Comparison of ENCODE assay signal across 9 cellular contexts in the genomic region with DNA sequence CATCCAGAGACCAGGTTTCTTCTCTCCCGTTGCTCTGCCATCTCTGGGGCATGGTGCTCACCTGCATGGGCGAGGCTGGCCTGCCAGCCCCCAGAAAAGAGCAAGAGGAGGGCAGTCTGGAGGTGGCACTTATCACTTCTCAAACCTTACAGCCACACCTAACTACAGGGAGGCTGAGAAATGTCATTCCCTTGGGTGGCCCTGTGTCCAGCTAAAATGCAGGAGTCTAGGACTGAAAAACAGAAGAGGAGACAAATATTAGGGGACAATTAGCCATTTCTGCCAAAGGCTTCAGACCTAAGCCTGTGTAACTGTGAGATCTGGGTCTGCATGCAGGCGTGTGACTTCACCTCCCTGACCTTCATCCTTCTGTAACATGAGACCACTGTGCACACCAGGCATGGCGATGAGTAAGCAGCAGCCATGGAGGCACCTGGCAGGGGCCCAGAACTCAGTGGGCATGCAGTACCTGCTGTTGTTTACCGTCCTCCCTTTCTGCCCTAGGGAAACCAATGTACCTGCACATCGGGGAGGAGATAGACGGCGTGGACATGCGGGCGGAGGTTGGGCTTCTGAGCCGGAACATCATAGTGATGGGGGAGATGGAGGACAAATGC.
DNase-seq lines count a peak whose midpoint lies in the region; ATAC-seq, FAIRE-seq and TF ChIP-seq lines count a peak whose summit lies in the region.
"Had no signal": no experiment of that assay in that cellular context is flagged by ENCODE, and none has a peak within 500 bp of the region (broad histone marks: within the 10 kb centered on the region; RNA-seq: fewer than 3 reads in every experiment).

No MANE protein-coding gene starts in this region.

- H3K27me3 Mint-ChIP-seq in glutamatergic neuron (ENCODE audit: unreplicated experiment): peaks cover 14% of the 10 kb centered on the region

- H3K27ac ChIP-seq in IMR-90 (ENCODE audit: insufficient read depth, low read length) (no peak overlapping the region), stomach (no peak overlapping the region)

- H3K23ac ChIP-seq in IMR-90 (ENCODE audit: low read depth, low read length): no peak overlapping the region

- H3K9me1 ChIP-seq in IMR-90 (ENCODE audit: insufficient read depth, low read length): peaks cover 21% of the 10 kb centered on the region; the same call in 1 of the 2 replicates

- peak overlapping the region; percentile 45; the same call in 1 of the 2 replicates for H3K14ac ChIP-seq in IMR-90 (replicated peaks; ENCODE audit: low read depth, low read length)

- H4K91ac ChIP-seq in IMR-90 (ENCODE audit: insufficient read depth, low read depth, low read length): no peak overlapping the region

- no peak for TF ChIP-seq POLR2A in IMR-90 (IDR thresholded peaks at IDR 0.05; ENCODE audit: low read depth, low read length)
- TF ChIP-seq POLR2A in stomach (IDR thresholded peaks at IDR 0.05): no peak

- peaks cover 37% of the 10 kb centered on the region for H4K20me1 ChIP-seq in IMR-90 (ENCODE audit: insufficient read depth, low read length)

- peaks cover 1% of the 10 kb centered on the region for H3K9me3 Mint-ChIP-seq in glutamatergic neuron (ENCODE audit: unreplicated experiment)

- H3K56ac ChIP-seq in IMR-90 (ENCODE audit: extremely low read depth, insufficient read depth, low read length): no peak overlapping the region

- H3K27me3 ChIP-seq in IMR-90 (ENCODE audit: control insufficient read depth, insufficient read depth, low read length) (no peaks in the 10 kb centered on the region), stomach (no peaks in the 10 kb centered on the region)

- H2BK120ac ChIP-seq in IMR-90 (ENCODE audit: low read depth, low read length): no peak overlapping the region

- H2AFZ ChIP-seq in IMR-90 (replicated peaks; ENCODE audit: low read length, poor library complexity): peak overlapping the region; percentile 28

- H2AK9ac ChIP-seq in IMR-90 (replicated peaks; ENCODE audit: low read depth, low read length, poor library complexity): no peak overlapping the region

- no TSS peak for BruUV-seq in IMR-90 (replicated peaks; lab: Mats Ljungman, UMichigan)

- H2BK15ac ChIP-seq in IMR-90 (ENCODE audit: low read depth, low read length): no peak overlapping the region

- H4K8ac ChIP-seq in IMR-90 (ENCODE audit: low read depth in 2 of 2, low read length in 2 of 2): no peak overlapping the region

- 83% methylated on average over 1 of the region's 11 CpGs; no CpG with 5 or more reads in 1 of the 2 experiments for WGBS in IMR-90 (ENCODE audit: extremely low coverage in 2 of 2, insufficient read length in 1 of 2), 2 experiments
- WGBS in stomach, 5 donors: 82 to 86% (median 83%) methylated on average over 11 of the region's 11 CpGs

- no peak overlapping the region for H3K9ac ChIP-seq in IMR-90 (ENCODE audit: low read depth, low read length)

- ATAC-seq in IMR-90 (ENCODE audit: low read depth): peak; percentile 8
- no peak for ATAC-seq in HG03460 (IDR thresholded peaks at IDR 0.05; ENCODE audit: unreplicated experiment)

- H3K36me3 Mint-ChIP-seq in glutamatergic neuron (ENCODE audit: unreplicated experiment): peaks cover 8% of the 10 kb centered on the region

- H3K79me1 ChIP-seq in IMR-90 (ENCODE audit: low read depth in 1 of 2, low read length in 2 of 2): peaks cover 0 to 7% of the 10 kb centered on the region in 2 experiments; a peak in 1 of 4 replicates

- no peak for TF ChIP-seq EP300 in stomach (IDR thresholded peaks at IDR 0.05)

- H3K9me3 ChIP-seq in IMR-90 (ENCODE audit: control insufficient read depth, insufficient read depth, low read length) (no peaks in the 10 kb centered on the region), stomach (peaks cover 0 to 10% (median 5%) of the 10 kb centered on the region in 4 donors)

- intact Hi-C loops in IMR-90 (cut with micrococcal nuclease): no loop called here
- intact Hi-C loops in stomach (cut with DNase I; ENCODE audit: low total_unique reads): no loop called here

- H3K4me1 Mint-ChIP-seq in glutamatergic neuron (ENCODE audit: low read depth, unreplicated experiment): no peaks in the 10 kb centered on the region

- TF ChIP-seq RAD21 in IMR-90 (IDR thresholded peaks at IDR 0.05; ENCODE audit: low read length): no peak

- dilution Hi-C loops in IMR-90 (cut with HindIII; ENCODE audit: low sequenced_read_pairs, unreplicated experiment): no loop called here

- POLR2A ChIA-PET in IMR-90 (lab: Charles Lee; ENCODE audit: unreplicated experiment): no interaction called here

- CTCF ChIA-PET in IMR-90 (lab: Yijun Ruan, JAX): interaction anchor here (0.6 kb wide), 1 partner anchor 57 kb away, joined by 6 read pairs; no protein-coding TSS in a partner anchor

- H3K36me3 ChIP-seq in IMR-90 (ENCODE audit: control insufficient read depth, insufficient read depth, low read length) (peaks cover 79% of the 10 kb centered on the region), stomach (peaks cover 0 to 62% (median 25%) of the 10 kb centered on the region in 4 donors)

- no peak overlapping the region for H3K4ac ChIP-seq in IMR-90 (ENCODE audit: low read depth, low read length)

- no peak overlapping the region for H4K5ac ChIP-seq in IMR-90 (ENCODE audit: low read depth, low read length)

- TF ChIP-seq CTCF in AG10803 (conservative IDR thresholded peaks at IDR 0.05; ENCODE audit: low read length): no peak
- TF ChIP-seq CTCF in IMR-90 (conservative IDR thresholded peaks at IDR 0.05; ENCODE audit: low read depth, low read length): no peak
- no peak for TF ChIP-seq CTCF in choroid plexus epithelial cell (conservative IDR thresholded peaks at IDR 0.05; ENCODE audit: low read depth, low read length)
- TF ChIP-seq CTCF in D721Med (IDR thresholded peaks at IDR 0.05; ENCODE audit: insufficient read depth, missing control alignments): no peak
- TF ChIP-seq CTCF in glutamatergic neuron (IDR thresholded peaks at IDR 0.05; ENCODE audit: partially characterized antibody, unreplicated experiment): no peak
- TF ChIP-seq CTCF in stomach (IDR thresholded peaks at IDR 0.05): no peak

- H3K4me3 ChIP-seq in AG10803 (ENCODE audit: low read length) (no peak overlapping the region), IMR-90 (ENCODE audit: insufficient read depth, low read depth, low read length) (no peak overlapping the region), choroid plexus epithelial cell (ENCODE audit: low read depth, low read length) (no peak overlapping the region), stomach (no peak overlapping the region)

- H2BK5ac ChIP-seq in IMR-90 (ENCODE audit: low read depth, low read length, poor library complexity, severe bottlenecking): no peak overlapping the region

- DNase-seq in AG10803 (ENCODE audit: low read depth) (peak; percentile 43), IMR-90 (peak; percentile 67), NCI-H345 treated with DMSO at 0.1 percent for 48 hours (lab: John Stamatoyannopoulos, UW; ENCODE audit: unreplicated experiment) (peak; percentile 74), choroid plexus epithelial cell (ENCODE audit: low read depth) (peak; percentile 65), D721Med (ENCODE audit: insufficient read length, low spot score) (no peak), glutamatergic neuron (no peak), stomach (no peak)
- DNase-seq: activated T-cell treated with anti-CD3 and anti-CD28 coated beads, Interleukin-2, amount 50 U/mL, for 1 hour had no signal

- FAIRE-seq in D721Med (lab: Jason Lieb, UNC): no peak

- no peak overlapping the region for H2AK5ac ChIP-seq in IMR-90 (ENCODE audit: low read depth, low read length)

- H3K27ac Mint-ChIP-seq in glutamatergic neuron (ENCODE audit: unreplicated experiment): no peak overlapping the region

- H3K4me1 ChIP-seq in IMR-90 (ENCODE audit: control insufficient read depth, insufficient read depth, low read length) (peaks cover 8% of the 10 kb centered on the region; the same call in 1 of the 2 replicates), stomach (no peaks in the 10 kb centered on the region)

- no peak overlapping the region for H2BK20ac ChIP-seq in IMR-90 (ENCODE audit: low read depth, low read length)

- in situ Hi-C loops in IMR-90 (cut with MboI; ENCODE audit: low sequenced_read_pairs): no loop called here

- H3K4me3 Mint-ChIP-seq in glutamatergic neuron (ENCODE audit: unreplicated experiment): no peak overlapping the region

- H3K4me2 ChIP-seq in IMR-90 (ENCODE audit: low read depth, low read length): no peak overlapping the region

- no peak overlapping the region for H3K18ac ChIP-seq in IMR-90 (ENCODE audit: low read depth, low read length)

TF ChIP-seq in IMR-90, 13 proteins besides CTCF, POLR2A, EP300 and RAD21:
- no peak for TF ChIP-seq RCOR1 (IDR thresholded peaks at IDR 0.05; ENCODE audit: insufficient replicate concordance, low read length)
- peak; percentile 73; the same call in 1 of the 2 replicates for TF ChIP-seq CHD1 (IDR thresholded peaks at IDR 0.05; ENCODE audit: low read depth, low read length)

Comparison
In these comparisons a context has a peak if more than half of its experiments do, and no peak if none do; other contexts are left out.
1. DNase-seq: peak in AG10803 (single experiment), IMR-90 (single experiment), NCI-H345 treated with DMSO at 0.1 percent for 48 hours (single experiment) and choroid plexus epithelial cell (single experiment); none in D721Med (single experiment), glutamatergic neuron (single experiment) and stomach (single experiment).